1 cellular context compared by ENCODE assay signal in the genomic region with DNA sequence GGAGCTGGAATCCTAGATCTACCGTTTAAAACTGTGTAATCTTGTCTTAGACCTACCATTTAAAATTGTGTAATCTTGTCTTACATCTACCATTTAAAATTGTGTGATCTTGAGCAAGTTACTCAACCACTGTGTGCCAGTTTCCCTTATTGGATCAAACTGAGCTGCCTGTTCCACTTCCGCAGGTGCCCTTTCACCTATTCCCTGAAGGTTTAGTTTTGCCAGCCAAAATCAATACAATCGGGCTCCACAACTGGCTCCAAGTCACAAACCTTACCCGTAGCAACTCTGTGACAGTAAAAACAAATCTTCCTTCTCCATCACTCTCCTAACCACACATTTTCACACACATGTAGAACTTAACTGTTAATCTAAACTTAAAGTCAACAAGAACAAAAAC.
TF ChIP-seq lines count a peak whose summit lies in the region.

No MANE protein-coding gene starts in this region.

TF ChIP-seq in IMR-90, 13 proteins besides CTCF, POLR2A, EP300 and RAD21 (continued from another document):
- TF ChIP-seq CHD1 (IDR thresholded peaks at IDR 0.05; ENCODE audit: low read depth, low read length) = no peak
